Comparison of ENCODE assay signal across 8 cellular contexts in the genomic region with DNA sequence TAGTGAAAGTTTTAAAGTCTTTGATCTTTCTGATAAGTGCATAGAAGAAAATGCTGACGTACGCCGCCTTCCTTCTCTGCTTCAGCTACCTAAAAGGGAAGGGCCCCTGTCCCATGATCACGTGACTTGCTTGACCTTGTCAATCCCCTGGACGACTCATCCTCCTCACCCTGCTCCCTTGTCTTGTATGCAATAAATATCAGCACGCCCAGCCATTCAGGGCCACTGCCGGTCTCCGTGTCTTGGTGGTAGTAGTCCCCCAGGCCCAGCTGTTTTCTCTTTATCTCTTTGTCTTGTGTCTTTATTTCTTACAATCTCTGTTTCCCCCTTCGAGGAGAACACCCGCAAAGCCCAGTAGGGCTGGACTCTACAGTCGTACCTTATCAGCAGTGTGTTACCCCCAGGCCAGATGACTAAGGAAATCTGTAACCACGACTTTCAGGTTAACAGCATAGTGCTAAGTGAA. TPM values are rescaled to one million over a fixed set of nuclear protein-coding genes. Genes with fewer than 3 reads are reported as not detected.
DNase-seq lines count a peak whose midpoint lies in the region; ATAC-seq, FAIRE-seq and TF ChIP-seq lines count a peak whose summit lies in the region.

No MANE protein-coding gene starts in this region.

- no peak overlapping the region for H3K4me3 ChIP-seq in endodermal cell (ENCODE audit: low read length)

- H3K4me1 ChIP-seq in endodermal cell (ENCODE audit: control insufficient read depth, insufficient read depth, low read length), result peaks cover 7% of the 10 kb centered on the region

- TF ChIP-seq CTCF in endodermal cell (conservative IDR thresholded peaks at IDR 0.05), result no peak

- WGBS in endodermal cell (ENCODE audit: insufficient coverage in 1 of 2, insufficient read length in 1 of 2), 2 experiments, result 91% methylated on average over 10 to 12 of the region's 12 CpGs

- peaks cover 49 to 67% of the 10 kb centered on the region in 2 donors for H3K4me1 Mint-ChIP-seq in natural killer cell treated with Interleukin-12 subunit alpha and Interleukin-12 subunit beta and Interleukin-15 and Interleukin-18, amount 100 ng/mL, for 72 hours (ENCODE audit: low read depth in 2 of 2)
- H3K4me1 Mint-ChIP-seq in endodermal cell, result peaks cover 10% of the 10 kb centered on the region

- no peaks in the 10 kb centered on the region for H3K27me3 ChIP-seq in endodermal cell (ENCODE audit: control insufficient read depth, insufficient read depth, low read length, poor library complexity, severe bottlenecking)

- H3K9ac ChIP-seq in endodermal cell (ENCODE audit: extremely low read depth, low read length, poor library complexity, severe bottlenecking), result no peak overlapping the region

- H3K36me3 Mint-ChIP-seq in activated naive CD4-positive, alpha-beta T cell treated with anti-CD3 and anti-CD28 coated beads, Interleukin-2, amount 50 U/mL, for 72 hours, result peaks cover 37 to 62% of the 10 kb centered on the region in 2 donors
- H3K36me3 Mint-ChIP-seq in natural killer cell treated with Interleukin-12 subunit alpha and Interleukin-12 subunit beta and Interleukin-15 and Interleukin-18, amount 100 ng/mL, for 72 hours, result peaks cover 46% of the 10 kb centered on the region
- H3K36me3 Mint-ChIP-seq in endodermal cell (ENCODE audit: low read depth), result peaks cover 69% of the 10 kb centered on the region

- peak; percentile 82 to 94 for ATAC-seq in activated naive CD4-positive, alpha-beta T cell treated with anti-CD3 and anti-CD28 coated beads, Interleukin-2, amount 50 U/mL, for 72 hours
- ATAC-seq in natural killer cell treated with Interleukin-12 subunit alpha and Interleukin-12 subunit beta and Interleukin-15 and Interleukin-18, amount 100 ng/mL, for 72 hours, result peak in 1 of 2 donors; percentile 62
- ATAC-seq in HG03354 (IDR thresholded peaks at IDR 0.05; ENCODE audit: poor library complexity, severe bottlenecking, unreplicated experiment), result no peak

- peak overlapping the region; percentile 58 for H3K4me3 Mint-ChIP-seq in natural killer cell treated with Interleukin-12 subunit alpha and Interleukin-12 subunit beta and Interleukin-15 and Interleukin-18, amount 100 ng/mL, for 72 hours
- H3K4me3 Mint-ChIP-seq in endodermal cell, result no peak overlapping the region

- no peaks in the 10 kb centered on the region for H3K9me3 ChIP-seq in endodermal cell (ENCODE audit: control insufficient read depth, low read length)

- H3K27ac ChIP-seq in endodermal cell (ENCODE audit: low read depth, low read length), result no peak overlapping the region

- peaks cover 93% of the 10 kb centered on the region for H3K36me3 ChIP-seq in endodermal cell (ENCODE audit: control insufficient read depth, insufficient read depth, low read length)

- TF ChIP-seq POLR2A in GM12891 (IDR thresholded peaks at IDR 0.05; ENCODE audit: low read depth, low read length), result no peak

- no peaks in the 10 kb centered on the region for H3K27me3 Mint-ChIP-seq in natural killer cell treated with Interleukin-12 subunit alpha and Interleukin-12 subunit beta and Interleukin-15 and Interleukin-18, amount 100 ng/mL, for 72 hours
- no peaks in the 10 kb centered on the region for H3K27me3 Mint-ChIP-seq in endodermal cell (ENCODE audit: insufficient read depth)

- peak overlapping the region; percentile 72 to 89 for H3K27ac Mint-ChIP-seq in activated naive CD4-positive, alpha-beta T cell treated with anti-CD3 and anti-CD28 coated beads, Interleukin-2, amount 50 U/mL, for 72 hours
- peak overlapping the region; percentile 65 to 88 for H3K27ac Mint-ChIP-seq in natural killer cell treated with Interleukin-12 subunit alpha and Interleukin-12 subunit beta and Interleukin-15 and Interleukin-18, amount 100 ng/mL, for 72 hours
- H3K27ac Mint-ChIP-seq in endodermal cell, result no peak overlapping the region

- FAIRE-seq in GM12891 (lab: Jason Lieb, UNC), result no peak

- H3K9me3 Mint-ChIP-seq in activated naive CD4-positive, alpha-beta T cell treated with anti-CD3 and anti-CD28 coated beads, Interleukin-2, amount 50 U/mL, for 72 hours, result no peaks in the 10 kb centered on the region
- no peaks in the 10 kb centered on the region for H3K9me3 Mint-ChIP-seq in natural killer cell treated with Interleukin-12 subunit alpha and Interleukin-12 subunit beta and Interleukin-15 and Interleukin-18, amount 100 ng/mL, for 72 hours
- no peaks in the 10 kb centered on the region for H3K9me3 Mint-ChIP-seq in endodermal cell

- DNase-seq in ELF-1 (ENCODE audit: low read depth, low spot score) (peak; percentile 77), T follicular helper cell (ENCODE audit: low read depth) (peak; percentile 6), endodermal cell (no peak), GM12891 (ENCODE audit: insufficient read length, low spot score) (no peak), SIG-M5 (lab: John Stamatoyannopoulos, UW) (no peak)
- peak in 1 of 2 donors; percentile 67 for DNase-seq in activated naive CD4-positive, alpha-beta T cell treated with anti-CD3 and anti-CD28 coated beads, Interleukin-2, amount 50 U/mL, for 72 hours (ENCODE audit: low spot score in 2 of 2)
- no peak for DNase-seq in natural killer cell treated with Interleukin-12 subunit alpha and Interleukin-12 subunit beta and Interleukin-15 and Interleukin-18, amount 100 ng/mL, for 72 hours (ENCODE audit: low spot score)

TF ChIP-seq in GM12891, 5 proteins besides CTCF, POLR2A, EP300 and RAD21:
- TF ChIP-seq PAX5 (IDR thresholded peaks at IDR 0.05; ENCODE audit: insufficient read depth, low read length, severe bottlenecking) (no peak), TAF1 (IDR thresholded peaks at IDR 0.05; ENCODE audit: low read depth, low read length) (no peak), POU2F2 (IDR thresholded peaks at IDR 0.05; ENCODE audit: low read depth, low read length) (no peak), POLR2AphosphoS5 (IDR thresholded peaks at IDR 0.05; ENCODE audit: low read depth, low read length) (no peak), SPI1 (IDR thresholded peaks at IDR 0.05; ENCODE audit: low read depth, low read length) (no peak)

RNA-seq across cellular contexts. Expression of a gene that starts 6.3 kb away (rescaled TPM):
- 100 to 1,000 TPM; 152 to 159 TPM for total RNA-seq in activated naive CD4-positive, alpha-beta T cell treated with anti-CD3 and anti-CD28 coated beads, Interleukin-2, amount 50 U/mL, for 72 hours
- total RNA-seq in natural killer cell treated with Interleukin-12 subunit alpha and Interleukin-12 subunit beta and Interleukin-15 and Interleukin-18, amount 100 ng/mL, for 72 hours, result 100 to 1,000 TPM; 124 to 185 TPM
- 100 to 1,000 TPM; 101 to 115 TPM for total RNA-seq in endodermal cell
- polyA plus RNA-seq in endodermal cell (2013, experiment 1 of 2), result 55.1 TPM
- 52.5 TPM for polyA plus RNA-seq in endodermal cell (2013, experiment 2 of 2)
- 34.0 TPM for polyA plus RNA-seq in GM12891 (2012; ENCODE audit: low read depth, missing spikeins)

Comparison
In these comparisons a context has a peak if more than half of its experiments do, and no peak if none do; other contexts are left out.
1. DNase-seq: peak in ELF-1 (single experiment) and T follicular helper cell (single experiment); none in natural killer cell treated with Interleukin-12 subunit alpha and Interleukin-12 subunit beta and Interleukin-15 and Interleukin-18, amount 100 ng/mL, for 72 hours (single experiment), endodermal cell (single experiment), GM12891 (single experiment) and SIG-M5 (single experiment).